In the genomic region with DNA sequence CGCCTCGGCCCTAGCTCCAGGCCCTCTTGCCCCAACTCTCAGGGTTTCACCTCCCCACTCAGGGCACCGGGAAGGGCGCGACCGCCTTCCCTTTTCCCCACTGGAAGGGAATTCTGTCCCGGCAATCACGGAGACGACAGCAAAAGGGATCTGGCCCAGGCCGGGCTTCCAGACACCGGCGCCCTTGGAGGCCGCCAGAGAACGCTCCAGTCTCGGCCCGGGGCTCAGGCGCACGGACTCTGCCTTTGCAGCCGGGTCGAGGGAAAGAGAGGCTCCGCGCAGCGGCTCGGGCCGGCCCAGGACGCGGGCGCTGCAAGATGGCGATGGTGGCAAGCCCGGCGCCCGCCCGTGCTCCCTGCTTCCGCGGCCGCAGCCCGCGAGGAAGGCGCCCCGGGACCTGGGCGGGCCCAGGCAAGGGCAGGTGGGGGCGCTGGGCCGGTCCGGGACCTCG, we compare ENCODE assay signal across 8 cellular contexts. TPM values are rescaled to one million over a fixed set of nuclear protein-coding genes. Genes with fewer than 3 reads are reported as not detected.
DNase-seq lines count a peak whose midpoint lies in the region; ATAC-seq and TF ChIP-seq lines count a peak whose summit lies in the region.

No MANE protein-coding gene starts in this region.

- H3K4me3 Mint-ChIP-seq in chondrocyte (ENCODE audit: unreplicated experiment) (peak overlapping the region; percentile 79), mesothelial cell of epicardium (peak overlapping the region; percentile 76)

- H3K4me1 ChIP-seq in vagina: peaks cover 79% of the 10 kb centered on the region

- H3K4me1 Mint-ChIP-seq in chondrocyte (ENCODE audit: low read depth) (peaks cover 49% of the 10 kb centered on the region), mesothelial cell of epicardium (peaks cover 27% of the 10 kb centered on the region)

- H3K36me3 Mint-ChIP-seq in chondrocyte (ENCODE audit: low read depth) (peaks cover 14% of the 10 kb centered on the region), mesothelial cell of epicardium (peaks cover 29% of the 10 kb centered on the region)

- no peak for TF ChIP-seq POLR2A in vagina (IDR thresholded peaks at IDR 0.05)

- DNase-seq in Right ventricle myocardium superior: peak; percentile 50
- DNase-seq in left ventricle myocardium superior: no peak
- peak; percentile 79 for DNase-seq in chondrocyte (ENCODE audit: low spot score)
- no peak for DNase-seq in mesothelial cell of epicardium (ENCODE audit: low spot score in 2 of 2, unreplicated experiment in 2 of 2)
- peak in 1 of 2 donors; percentile 85 for DNase-seq in vagina (ENCODE audit: extremely low spot score in 2 of 2)
- DNase-seq in glomerular visceral epithelial cell (ENCODE audit: extremely low spot score): no peak
- DNase-seq in CD1c-positive myeloid dendritic cell (ENCODE audit: extremely low spot score): no peak

- H3K27me3 Mint-ChIP-seq in chondrocyte (ENCODE audit: low read depth) (no peaks in the 10 kb centered on the region), mesothelial cell of epicardium (ENCODE audit: low read depth) (no peaks in the 10 kb centered on the region)

- H3K27ac Mint-ChIP-seq in chondrocyte (ENCODE audit: unreplicated experiment) (peak overlapping the region; percentile 41), mesothelial cell of epicardium (peak overlapping the region; percentile 56)

- intact Hi-C loops in Right ventricle myocardium superior (cut with DNase I) (loop anchor here (5.0 kb wide), 2 partner anchors 81 to 99 kb away; partner anchors contain the start of gene UVSSA), left ventricle myocardium superior (cut with micrococcal nuclease) (no loop called here), vagina (cut with DNase I) (loop anchor here (1.0 to 5.0 kb wide), 3 partner anchors 41 to 99 kb away; partner anchors contain the start of gene UVSSA)

- H3K36me3 ChIP-seq in KOPT-K1 (ENCODE audit: insufficient read depth, low read length) (peaks cover 33% of the 10 kb centered on the region), vagina (no peaks in the 10 kb centered on the region)

- H3K9me3 ChIP-seq in KOPT-K1 (ENCODE audit: insufficient read depth, low read length, poor library complexity, severe bottlenecking) (peaks cover 25% of the 10 kb centered on the region), vagina (no peaks in the 10 kb centered on the region)

- H3K27ac ChIP-seq in KOPT-K1 (ENCODE audit: low read depth, low read length, poor library complexity, severe bottlenecking) (peak overlapping the region; percentile 98), vagina (peak overlapping the region; percentile 91)

- H3K4me3 ChIP-seq in vagina: peak overlapping the region; percentile 64 to 89

- TF ChIP-seq CTCF in chondrocyte (IDR thresholded peaks at IDR 0.05) (no peak), mesothelial cell of epicardium (IDR thresholded peaks at IDR 0.05; ENCODE audit: unreplicated experiment) (no peak), vagina (IDR thresholded peaks at IDR 0.05) (no peak)

- H3K27me3 ChIP-seq in vagina: no peaks in the 10 kb centered on the region

- ATAC-seq in Right ventricle myocardium superior (ENCODE audit: poor library complexity) (peak; percentile 34), left ventricle myocardium superior (no peak)

- H3K9me3 Mint-ChIP-seq in chondrocyte (ENCODE audit: low read depth): peaks cover 10% of the 10 kb centered on the region
- peaks cover 9% of the 10 kb centered on the region for H3K9me3 Mint-ChIP-seq in mesothelial cell of epicardium

RNA-seq across cellular contexts. Expression of gene CTBP1, which starts 1.1 kb away (rescaled TPM):
- total RNA-seq in Right ventricle myocardium superior (133 TPM), left ventricle myocardium superior (133 TPM), chondrocyte (147 to 175 TPM (median 151 TPM) in 3 replicates), mesothelial cell of epicardium (186 to 194 TPM (median 192 TPM) in 3 replicates), vagina (93.1 TPM)

RNA-seq across cellular contexts. Expression of gene MAEA, which starts 41.9 kb away (rescaled TPM):
- total RNA-seq in Right ventricle myocardium superior (50.3 TPM), left ventricle myocardium superior (49.6 TPM), chondrocyte (54.4 to 62.6 TPM (median 56.3 TPM) in 3 replicates), mesothelial cell of epicardium (73.4 to 78.2 TPM (median 74.7 TPM) in 3 replicates), vagina (103 TPM)

Comparison
In these comparisons a context has a peak if more than half of its experiments do, and no peak if none do; other contexts are left out.
1. DNase-seq: peak in Right ventricle myocardium superior (single experiment) and chondrocyte (single experiment); none in left ventricle myocardium superior (single experiment), mesothelial cell of epicardium (0 of 2), glomerular visceral epithelial cell (single experiment) and CD1c-positive myeloid dendritic cell (single experiment).